8 cellular contexts compared by ENCODE assay signal in the genomic region with DNA sequence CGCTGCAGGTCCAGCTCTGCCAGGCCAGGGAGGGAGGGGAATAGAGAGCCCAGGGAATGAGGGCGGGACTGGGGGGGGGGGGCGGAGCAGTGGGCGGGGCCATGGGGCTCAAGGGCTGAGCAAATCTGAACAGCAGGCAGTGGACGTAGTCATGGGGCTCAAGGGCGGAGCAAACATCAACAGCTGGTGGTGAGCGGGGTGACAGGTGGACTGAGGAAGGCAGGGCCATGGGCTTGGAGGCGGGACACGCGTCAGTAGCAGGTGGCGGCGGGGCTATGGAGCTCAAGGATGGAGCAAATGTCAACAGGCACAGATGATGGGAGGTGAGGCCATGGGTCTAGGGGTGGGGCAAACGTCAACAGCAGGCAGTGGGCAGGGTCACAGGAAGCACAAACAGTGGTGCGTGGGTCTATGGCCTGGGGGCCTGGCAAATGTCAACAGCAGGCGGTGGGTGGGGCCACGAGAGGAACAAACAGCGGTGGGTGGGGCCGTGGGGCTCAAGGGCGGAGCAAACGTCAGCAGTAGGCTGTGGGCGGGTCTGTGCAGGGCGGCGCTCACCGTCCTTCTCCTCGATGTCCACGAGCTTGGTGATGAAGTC. TPM values are rescaled to one million over a fixed set of nuclear protein-coding genes. Genes with fewer than 3 reads are reported as not detected.
DNase-seq lines count a peak whose midpoint lies in the region; ATAC-seq and TF ChIP-seq lines count a peak whose summit lies in the region.
"Not testable (repeated sequence)": the region's sequence is repeated elsewhere in the genome, so short reads cannot be mapped to it uniquely, and the experiment has no call there.

No MANE protein-coding gene starts in this region.

- H3K9me2 ChIP-seq in SU-DHL-6 (replicated peaks; ENCODE audit: insufficient read depth, low read length): not testable (repeated sequence)

- not testable (repeated sequence) for H3K79me1 ChIP-seq in neuronal stem cell (ENCODE audit: low read depth, low read length)

- H3K36me3 ChIP-seq in SU-DHL-6 (ENCODE audit: low read length); neuronal stem cell (replicated peaks in 1 of 2; ENCODE audit: control insufficient read depth in 2 of 2, insufficient read depth in 2 of 2, low read length in 2 of 2): not testable (repeated sequence)

- not testable (repeated sequence) for H3K79me2 ChIP-seq in SU-DHL-6 (ENCODE audit: insufficient read depth, low read length)

- H3K14ac ChIP-seq in neuronal stem cell (ENCODE audit: low read length): not testable (repeated sequence)

- H3K4me2 ChIP-seq in SU-DHL-6 (ENCODE audit: low read depth, low read length, poor library complexity, severe bottlenecking): peak overlapping the region; percentile 28
- H3K4me2 ChIP-seq in neuronal stem cell (ENCODE audit: insufficient read depth, low read length, poor library complexity, severe bottlenecking): peak overlapping the region; percentile 57

- H2BK12ac ChIP-seq in neuronal stem cell (ENCODE audit: low read length): not testable (repeated sequence)

- not testable (repeated sequence) for H3K18ac ChIP-seq in neuronal stem cell (ENCODE audit: low read length)

- H3K27ac Mint-ChIP-seq in activated naive CD4-positive, alpha-beta T cell treated with anti-CD3 and anti-CD28 coated beads, Interleukin-2, amount 10 ng/mL, durations not matched to agents 7 days and 5 days: peak overlapping the region; percentile 82

- not testable (repeated sequence) for H3K4ac ChIP-seq in neuronal stem cell (ENCODE audit: low read length)

- H2BK15ac ChIP-seq in neuronal stem cell (ENCODE audit: low read length): not testable (repeated sequence)

- TF ChIP-seq CTCF in SU-DHL-6 (IDR thresholded peaks at IDR 0.05; ENCODE audit: insufficient read depth, low read length, poor library complexity, severe bottlenecking): not testable (repeated sequence)

- H3K4me3 Mint-ChIP-seq in activated naive CD4-positive, alpha-beta T cell treated with anti-CD3 and anti-CD28 coated beads, Interleukin-2, amount 10 ng/mL, durations not matched to agents 7 days and 5 days: peak overlapping the region; percentile 52

- not testable (repeated sequence) for H2BK5ac ChIP-seq in neuronal stem cell (ENCODE audit: low read length)

- no CpG with 5 or more reads among the region's 26 CpGs for WGBS in neuronal stem cell (ENCODE audit: extremely low coverage in 2 of 2, insufficient read length in 2 of 2, insufficient replicate concordance in 1 of 2), 2 donors

- H3K23ac ChIP-seq in neuronal stem cell (ENCODE audit: low read depth, low read length, poor library complexity): not testable (repeated sequence)

- CTCF ChIA-PET in HEK293T (lab: Yijun Ruan, JAX); activated naive CD4-positive, alpha-beta T cell treated with anti-CD3 and anti-CD28 coated beads, Interleukin-2, amount 10 ng/mL, durations not matched to agents 7 days and 5 days (lab: Charles Lee): not testable (repeated sequence)

- peak; percentile 71 for ATAC-seq in stimulated activated naive CD8-positive, alpha-beta T cell treated with anti-CD3 and anti-CD28 coated beads, Interleukin-15, Interleukin-2, amounts not matched to agents 100 U/mL and 50 U/mL, for 24 hours

- not testable (repeated sequence) for H4K8ac ChIP-seq in neuronal stem cell (ENCODE audit: low read depth, low read length)

- not testable (repeated sequence) for H2AFZ ChIP-seq in SU-DHL-6 (ENCODE audit: low read depth, low read length, severe bottlenecking)
- H2AFZ ChIP-seq in neuronal stem cell (ENCODE audit: low read length): peak overlapping the region; percentile 14

- H3K27ac ChIP-seq in SU-DHL-6 (ENCODE audit: low read depth, low read length); neuronal stem cell (replicated peaks; ENCODE audit: low read length): not testable (repeated sequence)

- H3K4me1 Mint-ChIP-seq in activated naive CD4-positive, alpha-beta T cell treated with anti-CD3 and anti-CD28 coated beads, Interleukin-2, amount 10 ng/mL, durations not matched to agents 7 days and 5 days: peaks cover 25% of the 10 kb centered on the region

- H3K9me3 Mint-ChIP-seq in activated naive CD4-positive, alpha-beta T cell treated with anti-CD3 and anti-CD28 coated beads, Interleukin-2, amount 10 ng/mL, durations not matched to agents 7 days and 5 days: not testable (repeated sequence)

- POLR2A ChIA-PET in HEK293T (lab: Yijun Ruan, JAX): not testable (repeated sequence)

- H3K4me3 ChIP-seq in SU-DHL-6 (ENCODE audit: insufficient read depth, low read length, poor library complexity, severe bottlenecking): not testable (repeated sequence)
- peak overlapping the region in 1 of 2 donors; percentile 69 for H3K4me3 ChIP-seq in neuronal stem cell (ENCODE audit: low read length in 2 of 2)

- H4K20me1 ChIP-seq in SU-DHL-6 (ENCODE audit: low read depth, low read length): not testable (repeated sequence)

- H3K9me3 ChIP-seq in SU-DHL-6 (ENCODE audit: insufficient read depth, low read length); neuronal stem cell (replicated peaks in 1 of 2; ENCODE audit: control insufficient read depth in 2 of 2, insufficient read depth in 1 of 2, low read depth in 1 of 2, low read length in 2 of 2): not testable (repeated sequence)

- not testable (repeated sequence) for H3K4me1 ChIP-seq in neuronal stem cell (ENCODE audit: control insufficient read depth in 2 of 2, insufficient read depth in 1 of 2, low read depth in 1 of 2, low read length in 2 of 2)

- H4K91ac ChIP-seq in neuronal stem cell (ENCODE audit: low read depth, low read length, poor library complexity): not testable (repeated sequence)

- H2BK120ac ChIP-seq in neuronal stem cell (ENCODE audit: low read depth, low read length): not testable (repeated sequence)

- H3F3A ChIP-seq in SU-DHL-6 (ENCODE audit: insufficient read depth): peaks cover 13% of the 10 kb centered on the region

- H3K36me3 Mint-ChIP-seq in activated naive CD4-positive, alpha-beta T cell treated with anti-CD3 and anti-CD28 coated beads, Interleukin-2, amount 10 ng/mL, durations not matched to agents 7 days and 5 days: not testable (repeated sequence)

- not testable (repeated sequence) for H3K9ac ChIP-seq in SU-DHL-6 (ENCODE audit: low read length)
- peak overlapping the region; percentile 21 for H3K9ac ChIP-seq in neuronal stem cell (ENCODE audit: low read depth, low read length, poor library complexity)

- DNase-seq in EH (ENCODE audit: low read depth) (peak; percentile 64), NCI-H1048 (lab: John Stamatoyannopoulos, UW) (peak; percentile 59), foreskin melanocyte (peak; percentile 84), neuronal stem cell (ENCODE audit: low spot score) (peak; percentile 48)
- not testable (repeated sequence) for DNase-seq in HEK293T (ENCODE audit: extremely low spot score)
- peak; percentile 94 for DNase-seq in activated naive CD4-positive, alpha-beta T cell treated with anti-CD3 and anti-CD28 coated beads, Interleukin-2, amount 10 ng/mL, durations not matched to agents 7 days and 5 days
- peak; percentile 89 for DNase-seq in stimulated activated naive CD8-positive, alpha-beta T cell treated with anti-CD3 and anti-CD28 coated beads, Interleukin-15, Interleukin-2, amounts not matched to agents 100 U/mL and 50 U/mL, for 24 hours

- not testable (repeated sequence) for H3K27me3 ChIP-seq in SU-DHL-6 (ENCODE audit: low read length); neuronal stem cell (ENCODE audit: control insufficient read depth in 3 of 3, insufficient read depth in 3 of 3, low read depth in 1 of 3, low read length in 3 of 3)

- not testable (repeated sequence) for H2AK5ac ChIP-seq in neuronal stem cell (ENCODE audit: low read depth, low read length)

- H3K27me3 Mint-ChIP-seq in activated naive CD4-positive, alpha-beta T cell treated with anti-CD3 and anti-CD28 coated beads, Interleukin-2, amount 10 ng/mL, durations not matched to agents 7 days and 5 days: not testable (repeated sequence)

TF ChIP-seq in HEK293T, 16 proteins besides CTCF, POLR2A, EP300 and RAD21:
- TF ChIP-seq, protein P1, sequence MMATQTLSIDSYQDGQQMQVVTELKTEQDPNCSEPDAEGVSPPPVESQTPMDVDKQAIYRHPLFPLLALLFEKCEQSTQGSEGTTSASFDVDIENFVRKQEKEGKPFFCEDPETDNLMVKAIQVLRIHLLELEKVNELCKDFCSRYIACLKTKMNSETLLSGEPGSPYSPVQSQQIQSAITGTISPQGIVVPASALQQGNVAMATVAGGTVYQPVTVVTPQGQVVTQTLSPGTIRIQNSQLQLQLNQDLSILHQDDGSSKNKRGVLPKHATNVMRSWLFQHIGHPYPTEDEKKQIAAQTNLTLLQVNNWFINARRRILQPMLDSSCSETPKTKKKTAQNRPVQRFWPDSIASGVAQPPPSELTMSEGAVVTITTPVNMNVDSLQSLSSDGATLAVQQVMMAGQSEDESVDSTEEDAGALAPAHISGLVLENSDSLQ (IDR thresholded peaks at IDR 0.05): 0 out of 2 replicates have a peak, but pooled peaks have one; percentile 39

RNA-seq across cellular contexts. Expression of a gene that starts 5.4 kb away (rescaled TPM):
- 14.7 TPM for polyA plus RNA-seq in neuronal stem cell (2013, experiment 1 of 2)
- polyA plus RNA-seq in neuronal stem cell (2013, experiment 2 of 2): 14.7 TPM

RNA-seq across cellular contexts. Expression of a gene that starts 26.3 kb away (rescaled TPM):
- polyA plus RNA-seq in neuronal stem cell (2013, experiment 1 of 2): 17.7 TPM
- polyA plus RNA-seq in neuronal stem cell (2013, experiment 2 of 2): 17.9 TPM

RNA-seq across cellular contexts. Expression of a gene that starts 41.4 kb away (rescaled TPM):
- not detected for polyA plus RNA-seq in neuronal stem cell (2013, experiment 1 of 2)
- not detected for polyA plus RNA-seq in neuronal stem cell (2013, experiment 2 of 2)

RNA-seq across cellular contexts. Expression of a gene that starts 43.3 kb away (rescaled TPM):
- 9.9 TPM for polyA plus RNA-seq in neuronal stem cell (2013, experiment 1 of 2)
- 8.9 TPM for polyA plus RNA-seq in neuronal stem cell (2013, experiment 2 of 2)
